Comparison of ENCODE assay signal across 13 cellular contexts in genomic region chr1:115466433-115466832, GRCh38.
DNase-seq lines count a peak whose midpoint lies in the region; ATAC-seq, FAIRE-seq and TF ChIP-seq lines count a peak whose summit lies in the region.
"Had no signal": no experiment of that assay in that cellular context is flagged by ENCODE, and none has a peak within 500 bp of the region (broad histone marks: within the 10 kb centered on the region; RNA-seq: fewer than 3 reads in every experiment).

No MANE protein-coding gene starts in this region.

- no peak for TF ChIP-seq POLR2A in H1 (IDR thresholded peaks at IDR 0.05; ENCODE audit: control extremely low read depth in 1 of 2, low read depth in 2 of 2, low read length in 2 of 2)

- no peak overlapping the region for H3K56ac ChIP-seq in H1 (replicated peaks; ENCODE audit: insufficient read length, low read depth, low read length)

- H3K4me3 Mint-ChIP-seq in HFFc6 (no peak overlapping the region), neural progenitor cell (no peak overlapping the region)
- no peak overlapping the region for H3K4me3 Mint-ChIP-seq in activated CD4-positive, alpha-beta T cell treated with anti-CD3 and anti-CD28 coated beads, Interleukin-2, amount 10 ng/mL, durations not matched to agents 7 days and 5 days

- H3K27ac ChIP-seq in H1 (ENCODE audit: low read depth, low read length): no peak overlapping the region
- no peak overlapping the region for H3K27ac ChIP-seq in neural progenitor cell
- H3K27ac ChIP-seq: tibial artery, VCaP had no signal

- H2AFZ ChIP-seq in H1 (ENCODE audit: low read length): 0 out of 2 replicates have a peak overlapping the region, but pooled peaks have one; percentile 11
- no peak overlapping the region for H2AFZ ChIP-seq in neural progenitor cell (replicated peaks)

- FAIRE-seq in H1 (lab: Jason Lieb, UNC): no peak

- no peak overlapping the region for H2BK15ac ChIP-seq in H1 (ENCODE audit: low read length)

- no peak for TF ChIP-seq EP300 in H1 (IDR thresholded peaks at IDR 0.05; ENCODE audit: borderline replicate concordance in 1 of 2, low read depth in 2 of 2, low read length in 2 of 2)

- H4K5ac ChIP-seq in H1 (ENCODE audit: insufficient read length, low read depth, low read length): no peak overlapping the region

- CTCF ChIA-PET in H1 (lab: Charles Lee; ENCODE audit: partially characterized antibody): interaction anchor here (0.7 to 5.7 kb wide), 19 partner anchors 9 to 409 kb away, joined by 3 to 46 read pairs (median 5); no protein-coding TSS in a partner anchor
- CTCF ChIA-PET in activated CD4-positive, alpha-beta T cell treated with anti-CD3 and anti-CD28 coated beads, Interleukin-2, amount 10 ng/mL, durations not matched to agents 7 days and 5 days (lab: Charles Lee): interaction anchor here (1.1 kb wide), 1 partner anchor 20 kb away, joined by 4 read pairs; no protein-coding TSS in a partner anchor

- no peaks in the 10 kb centered on the region for H3K9me3 ChIP-seq in H1 (ENCODE audit: insufficient read depth in 2 of 2, low read depth in 1 of 2, low read length in 1 of 2)
- no peaks in the 10 kb centered on the region for H3K9me3 ChIP-seq in neural progenitor cell (ENCODE audit: low read depth)
- H3K9me3 ChIP-seq: tibial artery had no signal

- H2BK5ac ChIP-seq in H1 (ENCODE audit: low read depth, low read length): no peak overlapping the region

- H3K27me3 Mint-ChIP-seq in HFFc6 (ENCODE audit: insufficient read depth) (no peaks in the 10 kb centered on the region; the same call in 1 of the 2 replicates), neural progenitor cell (ENCODE audit: insufficient read depth, low read depth) (peaks cover 5% of the 10 kb centered on the region)
- H3K27me3 Mint-ChIP-seq in activated CD4-positive, alpha-beta T cell treated with anti-CD3 and anti-CD28 coated beads, Interleukin-2, amount 10 ng/mL, durations not matched to agents 7 days and 5 days: no peaks in the 10 kb centered on the region

- H4K8ac ChIP-seq in H1 (ENCODE audit: extremely low read depth, insufficient read depth, low read length): no peak overlapping the region

- peak; percentile 53 for DNase-seq in EH (ENCODE audit: low read depth)
- no peak for DNase-seq in HFFc6
- no peak for DNase-seq in H1 (ENCODE audit: low read depth in 1 of 2, low spot score in 2 of 2)
- DNase-seq in neural progenitor cell (ENCODE audit: low spot score): peak; percentile 11
- DNase-seq in activated CD4-positive, alpha-beta T cell treated with anti-CD3 and anti-CD28 coated beads, Interleukin-2, amount 10 ng/mL, durations not matched to agents 7 days and 5 days: no peak
- no peak for DNase-seq in DMS79 treated with DMSO at 0.1 percent for 48 hours (lab: John Stamatoyannopoulos, UW)
- DNase-seq: COR-L47, H7, NCI-H1105, tibial artery had no signal

- H3K9ac ChIP-seq in H1 (replicated peaks in 1 of 4; ENCODE audit: extremely low read depth in 1 of 4, low read depth in 3 of 4, low read length in 3 of 4) (no peak overlapping the region), neural progenitor cell (no peak overlapping the region)

- H3F3A ChIP-seq in neural progenitor cell (ENCODE audit: low read depth): no peaks in the 10 kb centered on the region

- H3K36me3 Mint-ChIP-seq in HFFc6 (ENCODE audit: low read depth) (no peaks in the 10 kb centered on the region), neural progenitor cell (no peaks in the 10 kb centered on the region)
- H3K36me3 Mint-ChIP-seq in activated CD4-positive, alpha-beta T cell treated with anti-CD3 and anti-CD28 coated beads, Interleukin-2, amount 10 ng/mL, durations not matched to agents 7 days and 5 days (ENCODE audit: low read depth): no peaks in the 10 kb centered on the region
- H3K36me3 Mint-ChIP-seq: activated naive CD4-positive, alpha-beta T cell treated with anti-CD3 and anti-CD28 coated beads, Interleukin-2, amount 50 U/mL, for 72 hours had no signal

- no peak overlapping the region for H2BK120ac ChIP-seq in H1 (replicated peaks; ENCODE audit: low read depth, low read length)

- H3K27ac Mint-ChIP-seq in HFFc6: no peak overlapping the region
- no peak overlapping the region for H3K27ac Mint-ChIP-seq in neural progenitor cell
- no peak overlapping the region for H3K27ac Mint-ChIP-seq in activated CD4-positive, alpha-beta T cell treated with anti-CD3 and anti-CD28 coated beads, Interleukin-2, amount 10 ng/mL, durations not matched to agents 7 days and 5 days
- H3K27ac Mint-ChIP-seq: activated naive CD4-positive, alpha-beta T cell treated with anti-CD3 and anti-CD28 coated beads, Interleukin-2, amount 50 U/mL, for 72 hours had no signal

- TF ChIP-seq RAD21 in H1 (IDR thresholded peaks at IDR 0.05 in 1 of 2, conservative IDR thresholded peaks at IDR 0.05 in 1 of 2; ENCODE audit: low read depth in 2 of 2, low read length in 2 of 2): peak; percentile 19 to 49; a peak in 2 of 4 replicates

- H3K27me3 ChIP-seq in H1 (replicated peaks in 1 of 4; ENCODE audit: control insufficient read depth in 3 of 4, extremely low read depth in 1 of 4, insufficient read depth in 3 of 4, low read length in 3 of 4) (no peaks in the 10 kb centered on the region), neural progenitor cell (no peaks in the 10 kb centered on the region)
- H3K27me3 ChIP-seq: tibial artery had no signal

- no peak overlapping the region for H4K91ac ChIP-seq in H1 (replicated peaks; ENCODE audit: insufficient read length, low read length)

- no peak overlapping the region for H2AK5ac ChIP-seq in H1 (ENCODE audit: low read depth, low read length)

- no peak overlapping the region for H3K18ac ChIP-seq in H1 (ENCODE audit: extremely low read depth, low read length)

- no peak overlapping the region for H3K23ac ChIP-seq in H1 (ENCODE audit: insufficient read length)

- 88% methylated on average over 3 of the region's 3 CpGs; no CpG with 5 or more reads in 1 of the 2 experiments for WGBS in H1 (ENCODE audit: extremely low coverage in 1 of 2, insufficient coverage in 1 of 2, insufficient read length in 1 of 2, insufficient replicate concordance in 2 of 2, low coverage in 1 of 2, low lambda C conversion rate in 2 of 2, missing lambda C conversion rate in 1 of 2), 2 experiments

- H3K4ac ChIP-seq in H1 (replicated peaks; ENCODE audit: insufficient read length, low read depth, low read length): no peak overlapping the region

- H2BK20ac ChIP-seq in H1 (ENCODE audit: low read length): no peak overlapping the region

- H3K4me3 ChIP-seq in H1 (ENCODE audit: extremely low read depth in 1 of 4, insufficient read depth in 2 of 4, low read depth in 3 of 4, low read length in 4 of 4) (no peak overlapping the region), neural progenitor cell (no peak overlapping the region)
- H3K4me3 ChIP-seq: tibial artery had no signal

- H3K79me1 ChIP-seq in H1 (ENCODE audit: low read depth, low read length): no peaks in the 10 kb centered on the region

- POLR2A ChIA-PET in H1 (lab: Charles Lee; ENCODE audit: partially characterized antibody): no interaction called here
- POLR2A ChIA-PET in activated CD4-positive, alpha-beta T cell treated with anti-CD3 and anti-CD28 coated beads, Interleukin-2, amount 10 ng/mL, durations not matched to agents 7 days and 5 days (lab: Charles Lee): no interaction called here

- H3K23me2 ChIP-seq in H1 (ENCODE audit: low read depth, low read length): no peaks in the 10 kb centered on the region

- H2BK12ac ChIP-seq in H1 (ENCODE audit: low read depth, low read length): no peak overlapping the region

- no peaks in the 10 kb centered on the region for H3K36me3 ChIP-seq in H1 (ENCODE audit: control insufficient read depth in 2 of 4, insufficient read depth in 4 of 4, low read length in 3 of 4)
- no peaks in the 10 kb centered on the region for H3K36me3 ChIP-seq in neural progenitor cell
- H3K36me3 ChIP-seq: tibial artery had no signal

- ATAC-seq in GM21515 (IDR thresholded peaks at IDR 0.05; ENCODE audit: unreplicated experiment): no peak
- ATAC-seq: activated naive CD4-positive, alpha-beta T cell treated with anti-CD3 and anti-CD28 coated beads, Interleukin-2, amount 50 U/mL, for 72 hours had no signal

- H4K20me1 ChIP-seq in H1 (replicated peaks in 1 of 2; ENCODE audit: control insufficient read depth in 1 of 2, insufficient read depth in 2 of 2, low read length in 2 of 2) (no peaks in the 10 kb centered on the region), neural progenitor cell (ENCODE audit: low read depth) (no peaks in the 10 kb centered on the region)

- TF ChIP-seq CTCF in HFFc6 (IDR thresholded peaks at IDR 0.05) (peak; percentile 52), H1 (IDR thresholded peaks at IDR 0.05; ENCODE audit: control extremely low read depth in 1 of 3, insufficient read depth in 1 of 3, low read depth in 1 of 3, low read length in 3 of 3) (peak; percentile 30 to 49 (median 43); a peak in 3 of 4 replicates), neural progenitor cell (IDR thresholded peaks at IDR 0.05) (no peak)

- no peaks in the 10 kb centered on the region for H3K4me1 ChIP-seq in H1 (replicated peaks in 1 of 4; ENCODE audit: control insufficient read depth in 3 of 4, insufficient read depth in 4 of 4, low read length in 3 of 4)
- H3K4me1 ChIP-seq in neural progenitor cell: peaks cover 5% of the 10 kb centered on the region
- H3K4me1 ChIP-seq: tibial artery had no signal

- H3K14ac ChIP-seq in H1 (ENCODE audit: insufficient read length): no peak overlapping the region

- H3K4me2 ChIP-seq in H1 (ENCODE audit: insufficient read depth in 1 of 2, low read depth in 2 of 2, low read length in 2 of 2) (no peak overlapping the region), neural progenitor cell (no peak overlapping the region)

- no peaks in the 10 kb centered on the region for H3K79me2 ChIP-seq in H1 (ENCODE audit: control insufficient read depth in 1 of 2, insufficient read depth in 2 of 2, low read length in 2 of 2)
- H3K79me2 ChIP-seq in neural progenitor cell (ENCODE audit: low read depth): no peaks in the 10 kb centered on the region

- H3K9me3 Mint-ChIP-seq in HFFc6 (no peaks in the 10 kb centered on the region), neural progenitor cell (no peaks in the 10 kb centered on the region)
- no peaks in the 10 kb centered on the region for H3K9me3 Mint-ChIP-seq in activated CD4-positive, alpha-beta T cell treated with anti-CD3 and anti-CD28 coated beads, Interleukin-2, amount 10 ng/mL, durations not matched to agents 7 days and 5 days
- H3K9me3 Mint-ChIP-seq: activated naive CD4-positive, alpha-beta T cell treated with anti-CD3 and anti-CD28 coated beads, Interleukin-2, amount 50 U/mL, for 72 hours had no signal

- peaks cover 49% of the 10 kb centered on the region for H3K4me1 Mint-ChIP-seq in HFFc6 (ENCODE audit: low read depth)
- H3K4me1 Mint-ChIP-seq in neural progenitor cell: peaks cover 9% of the 10 kb centered on the region
- H3K4me1 Mint-ChIP-seq in activated CD4-positive, alpha-beta T cell treated with anti-CD3 and anti-CD28 coated beads, Interleukin-2, amount 10 ng/mL, durations not matched to agents 7 days and 5 days: peaks cover 5% of the 10 kb centered on the region

TF ChIP-seq in H1, 55 proteins besides CTCF, POLR2A, EP300 and RAD21:
- TF ChIP-seq TCF12 (IDR thresholded peaks at IDR 0.05; ENCODE audit: low read depth, low read length) (no peak), HDAC2 (IDR thresholded peaks at IDR 0.05; ENCODE audit: borderline replicate concordance in 1 of 2, low read depth in 2 of 2, low read length in 2 of 2) (no peak), SIRT6 (IDR thresholded peaks at IDR 0.05; ENCODE audit: low read length) (no peak), RXRA (IDR thresholded peaks at IDR 0.05; ENCODE audit: insufficient read depth, low read depth, low read length) (no peak)

Comparison
In these comparisons a context has a peak if more than half of its experiments do, and no peak if none do; other contexts are left out.
1. DNase-seq: peak in EH (single experiment) and neural progenitor cell (single experiment); none in HFFc6 (single experiment), H1 (0 of 2), activated CD4-positive, alpha-beta T cell treated with anti-CD3 and anti-CD28 coated beads, Interleukin-2, amount 10 ng/mL, durations not matched to agents 7 days and 5 days (single experiment) and DMS79 treated with DMSO at 0.1 percent for 48 hours (single experiment).